1 cellular context compared by ENCODE assay signal in the genomic region with DNA sequence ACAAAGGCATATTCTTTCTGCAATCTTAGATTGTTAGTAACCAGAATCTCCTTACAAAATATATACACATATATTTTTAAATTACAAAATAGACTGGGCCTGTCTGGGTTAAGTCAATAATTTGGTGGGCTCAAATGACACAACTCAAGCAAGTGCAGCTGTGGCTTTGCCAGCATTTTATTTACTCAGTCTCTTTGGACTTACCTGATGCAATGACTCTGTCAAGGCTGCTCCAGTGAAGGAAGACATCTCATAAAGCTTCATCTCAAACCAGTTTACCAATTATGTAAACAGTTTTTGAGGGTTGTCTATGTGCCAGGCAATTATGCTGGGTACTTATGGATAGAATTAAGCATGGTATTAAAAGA.
TF ChIP-seq lines count a peak whose summit lies in the region.

No MANE protein-coding gene starts in this region.

TF ChIP-seq in HepG2, 621 proteins besides CTCF, POLR2A, EP300 and RAD21 (continued from another document):
- TF ChIP-seq, protein P1, sequence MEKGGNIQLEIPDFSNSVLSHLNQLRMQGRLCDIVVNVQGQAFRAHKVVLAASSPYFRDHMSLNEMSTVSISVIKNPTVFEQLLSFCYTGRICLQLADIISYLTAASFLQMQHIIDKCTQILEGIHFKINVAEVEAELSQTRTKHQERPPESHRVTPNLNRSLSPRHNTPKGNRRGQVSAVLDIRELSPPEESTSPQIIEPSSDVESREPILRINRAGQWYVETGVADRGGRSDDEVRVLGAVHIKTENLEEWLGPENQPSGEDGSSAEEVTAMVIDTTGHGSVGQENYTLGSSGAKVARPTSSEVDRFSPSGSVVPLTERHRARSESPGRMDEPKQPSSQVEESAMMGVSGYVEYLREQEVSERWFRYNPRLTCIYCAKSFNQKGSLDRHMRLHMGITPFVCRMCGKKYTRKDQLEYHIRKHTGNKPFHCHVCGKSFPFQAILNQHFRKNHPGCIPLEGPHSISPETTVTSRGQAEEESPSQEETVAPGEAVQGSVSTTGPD (CRISPR knock-in tag; IDR thresholded peaks at IDR 0.05): peak; percentile 95
- TF ChIP-seq, protein P2, sequence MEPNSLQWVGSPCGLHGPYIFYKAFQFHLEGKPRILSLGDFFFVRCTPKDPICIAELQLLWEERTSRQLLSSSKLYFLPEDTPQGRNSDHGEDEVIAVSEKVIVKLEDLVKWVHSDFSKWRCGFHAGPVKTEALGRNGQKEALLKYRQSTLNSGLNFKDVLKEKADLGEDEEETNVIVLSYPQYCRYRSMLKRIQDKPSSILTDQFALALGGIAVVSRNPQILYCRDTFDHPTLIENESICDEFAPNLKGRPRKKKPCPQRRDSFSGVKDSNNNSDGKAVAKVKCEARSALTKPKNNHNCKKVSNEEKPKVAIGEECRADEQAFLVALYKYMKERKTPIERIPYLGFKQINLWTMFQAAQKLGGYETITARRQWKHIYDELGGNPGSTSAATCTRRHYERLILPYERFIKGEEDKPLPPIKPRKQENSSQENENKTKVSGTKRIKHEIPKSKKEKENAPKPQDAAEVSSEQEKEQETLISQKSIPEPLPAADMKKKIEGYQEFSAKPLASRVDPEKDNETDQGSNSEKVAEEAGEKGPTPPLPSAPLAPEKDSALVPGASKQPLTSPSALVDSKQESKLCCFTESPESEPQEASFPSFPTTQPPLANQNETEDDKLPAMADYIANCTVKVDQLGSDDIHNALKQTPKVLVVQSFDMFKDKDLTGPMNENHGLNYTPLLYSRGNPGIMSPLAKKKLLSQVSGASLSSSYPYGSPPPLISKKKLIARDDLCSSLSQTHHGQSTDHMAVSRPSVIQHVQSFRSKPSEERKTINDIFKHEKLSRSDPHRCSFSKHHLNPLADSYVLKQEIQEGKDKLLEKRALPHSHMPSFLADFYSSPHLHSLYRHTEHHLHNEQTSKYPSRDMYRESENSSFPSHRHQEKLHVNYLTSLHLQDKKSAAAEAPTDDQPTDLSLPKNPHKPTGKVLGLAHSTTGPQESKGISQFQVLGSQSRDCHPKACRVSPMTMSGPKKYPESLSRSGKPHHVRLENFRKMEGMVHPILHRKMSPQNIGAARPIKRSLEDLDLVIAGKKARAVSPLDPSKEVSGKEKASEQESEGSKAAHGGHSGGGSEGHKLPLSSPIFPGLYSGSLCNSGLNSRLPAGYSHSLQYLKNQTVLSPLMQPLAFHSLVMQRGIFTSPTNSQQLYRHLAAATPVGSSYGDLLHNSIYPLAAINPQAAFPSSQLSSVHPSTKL (CRISPR knock-in tag; IDR thresholded peaks at IDR 0.05): peak; percentile 28; the same call in 1 of the 2 replicates
- TF ChIP-seq, protein P3, sequence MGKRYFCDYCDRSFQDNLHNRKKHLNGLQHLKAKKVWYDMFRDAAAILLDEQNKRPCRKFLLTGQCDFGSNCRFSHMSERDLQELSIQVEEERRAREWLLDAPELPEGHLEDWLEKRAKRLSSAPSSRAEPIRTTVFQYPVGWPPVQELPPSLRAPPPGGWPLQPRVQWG (CRISPR knock-in tag; IDR thresholded peaks at IDR 0.05; ENCODE audit: borderline replicate concordance, low read depth): no peak
- peak; percentile 48; the same call in 1 of the 2 replicates for TF ChIP-seq GATAD2A (CRISPR knock-in tag; IDR thresholded peaks at IDR 0.05)
- peak; percentile 14; the same call in 1 of the 2 replicates for TF ChIP-seq ZNF121 (CRISPR knock-in tag; IDR thresholded peaks at IDR 0.05)
- no peak for TF ChIP-seq ZNF430 (CRISPR knock-in tag; IDR thresholded peaks at IDR 0.05)
- TF ChIP-seq ATAD3A (CRISPR knock-in tag; IDR thresholded peaks at IDR 0.05): no peak
- TF ChIP-seq ZNF24 (IDR thresholded peaks at IDR 0.05): no peak
- peak; percentile 52; the same call in 1 of the 2 replicates for TF ChIP-seq ZNF652 (CRISPR knock-in tag; IDR thresholded peaks at IDR 0.05; ENCODE audit: borderline replicate concordance, low read depth)
- no peak for TF ChIP-seq ISX (CRISPR knock-in tag; conservative IDR thresholded peaks at IDR 0.05)
